Comparison of ENCODE assay signal across 10 cellular contexts in the genomic region with DNA sequence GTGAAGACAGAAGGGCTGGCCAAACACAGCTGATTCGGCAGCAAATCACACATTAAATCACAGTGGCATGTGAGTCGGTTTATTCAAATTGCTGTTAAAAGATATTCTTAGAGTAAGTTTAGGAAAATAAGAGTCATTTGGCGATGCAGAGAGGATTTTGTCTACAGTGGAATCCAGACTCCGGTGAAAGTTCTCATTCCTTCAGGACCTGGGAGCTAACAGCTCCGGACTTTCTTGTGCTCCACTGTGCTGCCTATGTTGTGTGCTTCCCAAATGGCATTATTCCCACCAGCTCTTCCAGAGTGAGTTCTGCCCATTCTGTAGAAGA. TPM values are rescaled to one million over a fixed set of nuclear protein-coding genes. Genes with fewer than 3 reads are reported as not detected.
DNase-seq lines count a peak whose midpoint lies in the region; ATAC-seq, FAIRE-seq and TF ChIP-seq lines count a peak whose summit lies in the region.
"Had no signal": no experiment of that assay in that cellular context is flagged by ENCODE, and none has a peak within 500 bp of the region (broad histone marks: within the 10 kb centered on the region; RNA-seq: fewer than 3 reads in every experiment).

No MANE protein-coding gene starts in this region.

- no peaks in the 10 kb centered on the region for H3K4me1 ChIP-seq in small intestine (ENCODE audit: control insufficient read depth in 2 of 2, insufficient read depth in 1 of 2, low read depth in 1 of 2, low read length in 1 of 2)

- intact Hi-C loops in activated CD8-positive, alpha-beta T cell treated with anti-CD3 and anti-CD28 coated beads for 36 hours (cut with micrococcal nuclease): loop anchor here (10.0 kb wide), 1 partner anchor 228 kb away; the partner anchor contains the start of gene SHPRH
- intact Hi-C loops in dorsolateral prefrontal cortex (cut with DNase I): loop anchor here in 1 of 2 donors (10.0 kb wide), 2 partner anchors 228 to 1522 kb away; partner anchors contain the start of gene SHPRH

- peak overlapping the region; percentile 91 for H3K4me3 Mint-ChIP-seq in activated CD8-positive, alpha-beta T cell treated with anti-CD3 and anti-CD28 coated beads for 36 hours

- CTCF ChIA-PET in activated CD8-positive, alpha-beta T cell treated with anti-CD3 and anti-CD28 coated beads for 36 hours (lab: Charles Lee): no interaction called here

- no peak for ATAC-seq in activated CD8-positive, alpha-beta T cell treated with anti-CD3 and anti-CD28 coated beads for 36 hours
- no peak for ATAC-seq in GM21526 (IDR thresholded peaks at IDR 0.05; ENCODE audit: low FRiP score, unreplicated experiment)

- peak overlapping the region; percentile 97 for H3K27ac Mint-ChIP-seq in activated CD8-positive, alpha-beta T cell treated with anti-CD3 and anti-CD28 coated beads for 36 hours

- no peak for TF ChIP-seq CTCF in activated CD8-positive, alpha-beta T cell treated with anti-CD3 and anti-CD28 coated beads for 36 hours (IDR thresholded peaks at IDR 0.05)
- no peak for TF ChIP-seq CTCF in dorsolateral prefrontal cortex (IDR thresholded peaks at IDR 0.05 in 54 of 56, conservative IDR thresholded peaks at IDR 0.05 in 2 of 56; ENCODE audit: low read depth in 1 of 56, partially characterized antibody in 56 of 56)

- H3K9me3 Mint-ChIP-seq in activated CD8-positive, alpha-beta T cell treated with anti-CD3 and anti-CD28 coated beads for 36 hours: no peaks in the 10 kb centered on the region

- H3K36me3 Mint-ChIP-seq in activated CD8-positive, alpha-beta T cell treated with anti-CD3 and anti-CD28 coated beads for 36 hours (ENCODE audit: low read depth): peaks cover 4% of the 10 kb centered on the region

- TF ChIP-seq POLR2A in H54 (IDR thresholded peaks at IDR 0.05; ENCODE audit: low read depth, low read length): no peak

- H3K27ac ChIP-seq in small intestine (ENCODE audit: low read depth in 1 of 2, low read length in 1 of 2) (no peak overlapping the region), dorsolateral prefrontal cortex (peak overlapping the region in 24 of 59 donors; percentile 9 to 98 (median 94))

- DNase-seq in H54 (ENCODE audit: insufficient read length, low spot score) (no peak), glomerular visceral epithelial cell (ENCODE audit: extremely low spot score) (peak; percentile 15), small intestine (peak; percentile 11), iPS-NIHi7 (ENCODE audit: extremely low spot score) (no peak), dorsolateral prefrontal cortex (no peak)
- DNase-seq in activated CD8-positive, alpha-beta T cell treated with anti-CD3 and anti-CD28 coated beads for 36 hours: peak; percentile 18
- no peak for DNase-seq in activated CD4-positive, CD25-positive, alpha-beta regulatory T cell treated with anti-CD3 and anti-CD28 coated beads, Interleukin-2, amount 50 U/mL, for 72 hours
- DNase-seq: activated CD8-positive, alpha-beta memory T cell treated with anti-CD3 and anti-CD28 coated beads for 24 hours; NCI-H2107 had no signal

- WGBS in small intestine, 3 donors: 35 to 61% (median 51%) methylated on average over 5 of the region's 5 CpGs

- H3K4me3 ChIP-seq in small intestine (ENCODE audit: low read depth in 1 of 2, low read length in 2 of 2): no peak overlapping the region
- H3K4me3 ChIP-seq in dorsolateral prefrontal cortex: peak overlapping the region in 28 of 59 donors; percentile 2 to 88 (median 80)

- H3K9me3 ChIP-seq in small intestine (ENCODE audit: control insufficient read depth, low read depth): no peaks in the 10 kb centered on the region

- POLR2A ChIA-PET in activated CD8-positive, alpha-beta T cell treated with anti-CD3 and anti-CD28 coated beads for 36 hours (lab: Charles Lee): interaction anchor here (1.1 kb wide), 1 partner anchor 79 kb away, joined by 4 read pairs; no protein-coding TSS in a partner anchor

- H3K36me3 ChIP-seq in small intestine (ENCODE audit: control insufficient read depth in 2 of 2, insufficient read depth in 2 of 2, low read length in 2 of 2): no peaks in the 10 kb centered on the region

- H3K4me1 Mint-ChIP-seq in activated CD8-positive, alpha-beta T cell treated with anti-CD3 and anti-CD28 coated beads for 36 hours (ENCODE audit: low read depth): peaks cover 17% of the 10 kb centered on the region

- no peaks in the 10 kb centered on the region for H3K27me3 Mint-ChIP-seq in activated CD8-positive, alpha-beta T cell treated with anti-CD3 and anti-CD28 coated beads for 36 hours

- FAIRE-seq in H54 (lab: Jason Lieb, UNC): peak; percentile 36
- FAIRE-seq in small intestine (lab: Jason Lieb, UNC): no peak

- H3K27me3 ChIP-seq in small intestine (ENCODE audit: control insufficient read depth in 2 of 2, insufficient read depth in 2 of 2, low read length in 2 of 2) (no peaks in the 10 kb centered on the region), dorsolateral prefrontal cortex (no peaks in the 10 kb centered on the region)

RNA-seq across cellular contexts. Expression of gene EPM2A, which starts 1.5 kb away (rescaled TPM):
- total RNA-seq in activated CD8-positive, alpha-beta T cell treated with anti-CD3 and anti-CD28 coated beads for 36 hours: 10 to 100 TPM in 1 of 2 experiments, 1 to 10 TPM in 1; 9.1 to 10.7 TPM
- polyA plus RNA-seq in small intestine: 1 to 10 TPM; 1.8 to 3.4 (median 1.9) TPM
- total RNA-seq in dorsolateral prefrontal cortex: 10 to 100 TPM; 11.2 to 38.1 (median 25.3) TPM

Comparison
In these comparisons a context has a peak if more than half of its experiments do, and no peak if none do; other contexts are left out.
1. DNase-seq: peak in activated CD8-positive, alpha-beta T cell treated with anti-CD3 and anti-CD28 coated beads for 36 hours (single experiment), glomerular visceral epithelial cell (single experiment) and small intestine (single experiment); none in H54 (single experiment), iPS-NIHi7 (single experiment), activated CD4-positive, CD25-positive, alpha-beta regulatory T cell treated with anti-CD3 and anti-CD28 coated beads, Interleukin-2, amount 50 U/mL, for 72 hours (single experiment) and dorsolateral prefrontal cortex (0 of 10).